In the genomic region with DNA sequence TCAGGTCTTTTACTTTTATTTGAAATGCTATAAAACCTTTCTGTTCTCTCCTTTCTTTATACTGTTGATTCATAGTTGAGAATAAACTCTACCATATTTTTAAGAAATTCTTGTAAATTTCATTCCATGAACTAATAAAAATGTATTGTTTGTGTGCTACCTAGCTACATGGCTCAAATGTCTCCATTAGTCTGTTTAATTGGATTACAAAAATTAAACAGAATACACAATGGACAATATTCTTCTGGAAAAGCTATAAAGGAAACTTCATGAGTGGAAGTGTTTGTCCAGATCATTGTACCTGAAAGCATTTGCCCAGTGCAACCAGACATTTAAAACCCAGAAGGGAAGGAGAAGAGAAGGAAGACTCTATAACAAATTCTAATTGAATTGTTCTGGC, we compare ENCODE assay signal across 27 cellular contexts.
"Had no signal": no experiment of that assay in that cellular context is flagged by ENCODE, and none has a peak within 500 bp of the region (broad histone marks: within the 10 kb centered on the region; RNA-seq: fewer than 3 reads in every experiment).

No MANE protein-coding gene starts in this region.

- DNase-seq: stimulated activated CD4-positive, alpha-beta T cell treated with anti-CD3 and anti-CD28 coated beads, Interleukin-2, amount 100 ng/mL, for 48 hours; stimulated activated CD4-positive, alpha-beta T cell treated with anti-CD3 and anti-CD28 coated beads, Interleukin-4, amount 100 ng/mL, for 1 hour; stimulated activated CD4-positive, alpha-beta T cell treated with anti-CD3 and anti-CD28 coated beads, Interleukin-4, amount 100 ng/mL, for 24 hours; stimulated activated CD4-positive, alpha-beta T cell treated with anti-CD3 and anti-CD28 coated beads, Interleukin-4, amount 100 ng/mL, for 4 hours; stimulated activated CD8-positive, alpha-beta memory T cell treated with anti-CD3 and anti-CD28 coated beads, Interleukin-4, amount 100 ng/mL, for 48 hours; stimulated activated naive B cell treated with anti-CD40 and anti-IgM and Interleukin-4, amounts not matched to agents 10 μg/mL and 1 μg/mL and 100 μg/mL, for 72 hours; stimulated activated naive CD4-positive, alpha-beta T cell; stimulated activated naive CD4-positive, alpha-beta T cell treated with Interleukin-2 at 50 U/mL for 16 hours; stimulated activated naive CD8-positive, alpha-beta T cell treated with anti-CD3 and anti-CD28 coated beads, Interleukin-15, amount 100 ng/mL, for 72 hours; stimulated activated naive CD8-positive, alpha-beta T cell treated with anti-CD3 and anti-CD28 coated beads, Interleukin-15, Interleukin-2, amounts not matched to agents 100 U/mL and 50 U/mL, for 24 hours; stomach; substantia nigra; testis; thyroid gland; tibial artery; transverse colon; trophoblast cell; upper lobe of left lung; upper lobe of right lung; uterus had no signal

- H3K9me3 ChIP-seq: stomach, suprapubic skin, testis, thoracic aorta, thyroid gland, tibial artery, tibial nerve, transverse colon, upper lobe of left lung, upper lobe of right lung, uterus, vagina had no signal

- H3K4me1 ChIP-seq: stomach, suprapubic skin, testis, thyroid gland, tibial artery, tibial nerve, transverse colon, upper lobe of left lung, upper lobe of right lung, uterus, vagina had no signal

- ATAC-seq: stimulated activated effector memory CD8-positive, alpha-beta T cell treated with anti-CD3 and anti-CD28 coated beads, Interleukin-12 subunit alpha, Interleukin-12 subunit beta, amount 100 ng/mL, for 72 hours; stimulated activated memory B cell treated with anti-CD40 and anti-IgM and Interleukin-4, amounts not matched to agents 10 μg/mL and 1 μg/mL and 100 μg/mL, for 72 hours; stimulated activated naive B cell treated with anti-CD40 and anti-IgM and Interleukin-4, amounts not matched to agents 10 μg/mL and 1 μg/mL and 100 μg/mL, for 72 hours; stimulated activated naive CD8-positive, alpha-beta T cell treated with anti-CD3 and anti-CD28 coated beads, Interleukin-15, amount 100 ng/mL, for 72 hours; stimulated activated naive CD8-positive, alpha-beta T cell treated with anti-CD3 and anti-CD28 coated beads, Interleukin-15, Interleukin-2, amounts not matched to agents 100 U/mL and 50 U/mL, for 24 hours; upper lobe of right lung had no signal

- H3K27ac ChIP-seq: stomach, suprapubic skin, testis, thoracic aorta, thyroid gland, tibial artery, tibial nerve, transverse colon, upper lobe of left lung, upper lobe of right lung, uterus, vagina had no signal

- H3K36me3 ChIP-seq: stomach, suprapubic skin, thoracic aorta, thyroid gland, tibial artery, tibial nerve, transverse colon, upper lobe of left lung, upper lobe of right lung, uterus, vagina had no signal

- H3K4me3 ChIP-seq: stomach, suprapubic skin, testis, thoracic aorta, thyroid gland, tibial artery, tibial nerve, transverse colon, upper lobe of left lung, upper lobe of right lung, uterus, vagina had no signal

- FAIRE-seq: urothelium cell line had no signal

- H3K27me3 ChIP-seq: stomach, suprapubic skin, testis, thyroid gland, tibial artery, tibial nerve, transverse colon, upper lobe of left lung, upper lobe of right lung, uterus, vagina had no signal
